11 cellular contexts compared by ENCODE assay signal in genomic region chr16:89378947-89379771, GRCh38.
A peak's percentile ranks its signal among the peaks of the same experiment; 100 is the strongest.
DNase-seq lines count a peak whose midpoint lies in the region; ATAC-seq, FAIRE-seq and TF ChIP-seq lines count a peak whose summit lies in the region.
"Had no signal": no experiment of that assay in that cellular context is flagged by ENCODE, and none has a peak within 500 bp of the region (broad histone marks: within the 10 kb centered on the region; RNA-seq: fewer than 3 reads in every experiment).

No MANE protein-coding gene starts in this region.

- no peak for FAIRE-seq in HepG2 (lab: Jason Lieb, UNC)

- peaks cover 3% of the 10 kb centered on the region for H3K9me3 Mint-ChIP-seq in chondrocyte (ENCODE audit: low read depth)

- ATAC-seq in Right ventricle myocardium superior (ENCODE audit: poor library complexity) (peak; percentile 53), HepG2 (no peak), GM21723 (IDR thresholded peaks at IDR 0.05; ENCODE audit: unreplicated experiment) (no peak), HG03135 (IDR thresholded peaks at IDR 0.05; ENCODE audit: unreplicated experiment) (no peak)

- H3K9me3 ChIP-seq in right atrium auricular region (no peaks in the 10 kb centered on the region), HepG2 (ENCODE audit: low read length) (no peaks in the 10 kb centered on the region), vagina (no peaks in the 10 kb centered on the region)

- TF ChIP-seq POLR2A in HepG2 (IDR thresholded peaks at IDR 0.05; ENCODE audit: insufficient read depth in 1 of 2, low read depth in 2 of 2, low read length in 2 of 2): no peak
- no peak for TF ChIP-seq POLR2A in vagina (IDR thresholded peaks at IDR 0.05)

- in situ Hi-C loops in HepG2 (cut with HindIII; ENCODE audit: extremely low pct_ligation_motif_present, low pct_unique_long_range_greater_than_20kb): no loop called here

- H3K4me2 ChIP-seq in HepG2 (ENCODE audit: low read depth, low read length): no peak overlapping the region
- H3K4me2 ChIP-seq: PC-9 had no signal

- peaks cover 2% of the 10 kb centered on the region for H3K36me3 Mint-ChIP-seq in chondrocyte (ENCODE audit: low read depth)

- H3K4me3 Mint-ChIP-seq in chondrocyte (ENCODE audit: unreplicated experiment): no peak overlapping the region

- H3K36me3 ChIP-seq in right atrium auricular region (no peaks in the 10 kb centered on the region), HepG2 (replicated peaks in 1 of 2; ENCODE audit: control insufficient read depth in 1 of 2, insufficient read depth in 2 of 2, low read length in 2 of 2) (peaks cover 2% of the 10 kb centered on the region in 2 experiments; a peak in 4 of 5 replicates), vagina (no peaks in the 10 kb centered on the region)
- H3K36me3 ChIP-seq: brain microvascular endothelial cell had no signal

- no peak overlapping the region for H3K9ac ChIP-seq in HepG2 (ENCODE audit: insufficient read depth, low read depth, low read length)

- WGBS in HepG2 (ENCODE audit: low lambda C conversion rate): 93% methylated on average over 29 of the region's 29 CpGs

- peak overlapping the region; percentile 77 for H3K27ac Mint-ChIP-seq in chondrocyte (ENCODE audit: unreplicated experiment)

- DNase-seq in Right ventricle myocardium superior (no peak), right atrium auricular region (ENCODE audit: low spot score) (no peak), chondrocyte (ENCODE audit: low spot score) (peak; percentile 32), HepG2 (ENCODE audit: low spot score) (no peak), vagina (ENCODE audit: extremely low spot score in 2 of 2) (no peak), SKM-1 (lab: John Stamatoyannopoulos, UW; ENCODE audit: unreplicated experiment) (no peak)
- DNase-seq: activated CD4-positive, alpha-beta T cell treated with anti-CD3 and anti-CD28 coated beads for 1 hour; brain microvascular endothelial cell; PC-9 had no signal

- peaks cover 100% of the 10 kb centered on the region for H4K20me1 ChIP-seq in HepG2 (ENCODE audit: insufficient read depth, low read length)

- no TSS peak for BruUV-seq in HepG2 (replicated peaks; lab: Mats Ljungman, UMichigan)

- H3K4me3 ChIP-seq in right atrium auricular region: no peak overlapping the region
- H3K4me3 ChIP-seq in HepG2 (replicated peaks in 1 of 3; ENCODE audit: insufficient read depth in 1 of 3, low read depth in 2 of 3, low read length in 3 of 3): no peak overlapping the region
- H3K4me3 ChIP-seq in vagina: no peak overlapping the region
- H3K4me3 ChIP-seq: PC-9 had no signal

- peaks cover 61% of the 10 kb centered on the region for H3K4me1 Mint-ChIP-seq in chondrocyte (ENCODE audit: low read depth)

- H3K79me2 ChIP-seq in HepG2 (ENCODE audit: insufficient read depth, low read length): peaks cover 98% of the 10 kb centered on the region

- no peaks in the 10 kb centered on the region for H3K27me3 Mint-ChIP-seq in chondrocyte (ENCODE audit: low read depth)

- H3K27ac ChIP-seq in right atrium auricular region (peak overlapping the region in 1 of 2 donors; percentile 56), HepG2 (ENCODE audit: extremely low read length, insufficient read depth, low read length) (no peak overlapping the region), vagina (peak overlapping the region; percentile 40)
- H3K27ac ChIP-seq: brain microvascular endothelial cell, PC-9 had no signal

- TF ChIP-seq EP300 in HepG2 (IDR thresholded peaks at IDR 0.05; ENCODE audit: low read depth in 2 of 2, low read length in 2 of 2) (no peak), HepG2 (CRISPR knock-in tag; IDR thresholded peaks at IDR 0.05; ENCODE audit: borderline replicate concordance) (no peak)

- H3K27me3 ChIP-seq in right atrium auricular region (no peaks in the 10 kb centered on the region), HepG2 (ENCODE audit: control insufficient read depth in 1 of 2, insufficient read depth in 2 of 2, low read length in 2 of 2) (no peaks in the 10 kb centered on the region), vagina (no peaks in the 10 kb centered on the region)
- H3K27me3 ChIP-seq: brain microvascular endothelial cell had no signal

- H3K4me1 ChIP-seq in right atrium auricular region: peaks cover 0 to 81% of the 10 kb centered on the region in 2 donors
- H3K4me1 ChIP-seq in HepG2 (ENCODE audit: insufficient read depth, low read length): peaks cover 59% of the 10 kb centered on the region
- peaks cover 78% of the 10 kb centered on the region for H3K4me1 ChIP-seq in vagina

- no peak overlapping the region for H2AFZ ChIP-seq in HepG2 (ENCODE audit: low read length)
- H2AFZ ChIP-seq: PC-9 had no signal

- no peak for TF ChIP-seq RAD21 in HepG2 (CRISPR knock-in tag; IDR thresholded peaks at IDR 0.05)

- CTCF ChIA-PET in HepG2 (lab: Yijun Ruan, JAX; ENCODE audit: low intra/inter-chr PET ratio, low total read pairs): no interaction called here

- TF ChIP-seq CTCF in right atrium auricular region (IDR thresholded peaks at IDR 0.05) (peak in 1 of 2 donors; percentile 19), chondrocyte (IDR thresholded peaks at IDR 0.05) (no peak), HepG2 (CRISPR knock-in tag; IDR thresholded peaks at IDR 0.05) (no peak), vagina (IDR thresholded peaks at IDR 0.05) (no peak)

- intact Hi-C loops in Right ventricle myocardium superior (cut with DNase I): no loop called here
- intact Hi-C loops in HepG2 (cut with micrococcal nuclease; ENCODE audit: unreplicated experiment): no loop called here
- intact Hi-C loops in vagina (cut with DNase I): no loop called here

- POLR2A ChIA-PET in HepG2 (lab: Yijun Ruan, JAX): no interaction called here

TF ChIP-seq in HepG2, 621 proteins besides CTCF, POLR2A, EP300 and RAD21:
- TF ChIP-seq ZNF687 (CRISPR knock-in tag; IDR thresholded peaks at IDR 0.05) (peak; percentile 18; the same call in 1 of the 2 replicates), ATF7 (IDR thresholded peaks at IDR 0.05) (no peak), ATF7 (CRISPR knock-in tag; IDR thresholded peaks at IDR 0.05) (no peak), AGO2 (optimal IDR thresholded peaks at IDR 0.05; ENCODE audit: low read depth, low read length) (peak; percentile 80), RFX1 (IDR thresholded peaks at IDR 0.05) (no peak), MTERF4 (CRISPR knock-in tag; IDR thresholded peaks at IDR 0.05) (no peak), ZBTB33 (CRISPR knock-in tag; IDR thresholded peaks at IDR 0.05) (0 out of 2 replicates have a peak, but pooled peaks have one; percentile 6)
